14 cellular contexts compared by ENCODE assay signal in the genomic region with DNA sequence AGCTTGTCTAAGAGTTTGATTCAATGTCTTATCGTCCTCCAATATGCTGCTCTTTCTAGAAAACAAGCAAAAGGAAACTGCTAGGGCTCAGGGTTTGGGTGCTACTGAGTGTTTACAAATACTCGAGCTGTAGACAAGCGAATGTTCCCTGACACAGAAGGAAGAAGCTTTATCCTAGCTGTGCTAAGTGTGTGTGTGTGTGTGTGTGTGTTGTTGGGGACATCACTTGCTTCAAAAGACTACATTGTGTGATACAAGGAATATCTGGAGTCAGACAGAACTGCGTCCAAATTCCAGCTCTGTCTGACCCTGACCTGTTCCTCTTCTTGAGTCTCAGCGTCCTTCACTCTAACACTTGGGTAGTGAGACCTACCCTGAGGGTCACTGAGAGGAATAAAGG. TPM values are rescaled to one million over a fixed set of nuclear protein-coding genes. Genes with fewer than 3 reads are reported as not detected.
DNase-seq lines count a peak whose midpoint lies in the region; ATAC-seq and TF ChIP-seq lines count a peak whose summit lies in the region.
"Not testable (repeated sequence)": the region's sequence is repeated elsewhere in the genome, so short reads cannot be mapped to it uniquely, and the experiment has no call there.
"Had no signal": no experiment of that assay in that cellular context is flagged by ENCODE, and none has a peak within 500 bp of the region (broad histone marks: within the 10 kb centered on the region; RNA-seq: fewer than 3 reads in every experiment).

No MANE protein-coding gene starts in this region.

- H3K4me1 ChIP-seq in PC-9 (replicated peaks; ENCODE audit: insufficient read depth) (peaks cover 60% of the 10 kb centered on the region), esophagus muscularis mucosa (peaks cover 12 to 47% (median 23%) of the 10 kb centered on the region in 4 donors), gastrocnemius medialis (peaks cover 6 to 22% of the 10 kb centered on the region in 2 donors), upper lobe of left lung (peaks cover 34 to 51% (median 50%) of the 10 kb centered on the region in 4 donors)
- H3K4me1 ChIP-seq in body of pancreas: not testable (repeated sequence)

- intact Hi-C loops in PC-9 (cut with micrococcal nuclease; ENCODE audit: unreplicated experiment): loop anchor here (5.0 kb wide), 3 partner anchors 73 to 598 kb away; no protein-coding TSS in a partner anchor
- intact Hi-C loops in body of pancreas (cut with DNase I): not testable (repeated sequence)
- intact Hi-C loops in esophagus muscularis mucosa (cut with DNase I): loop anchor here (5.0 kb wide), 1 partner anchor 108 kb away; no protein-coding TSS in a partner anchor
- intact Hi-C loops in gastrocnemius medialis (cut with DNase I; ENCODE audit: low total_unique reads): loop anchor here (5.0 kb wide), 2 partner anchors 113 to 133 kb away; a partner anchor contains a TSS

- H3K4me1 Mint-ChIP-seq in nephron: peaks cover 22% of the 10 kb centered on the region

- H4K20me1 ChIP-seq in PC-9 (ENCODE audit: insufficient read depth): not testable (repeated sequence)

- H3K4me3 ChIP-seq in AG10803 (ENCODE audit: low read length); PC-9; body of pancreas; esophagus muscularis mucosa; gastrocnemius medialis; upper lobe of left lung: not testable (repeated sequence)

- H3K27me3 ChIP-seq in PC-9 (ENCODE audit: insufficient read depth, low read depth); body of pancreas; esophagus muscularis mucosa; gastrocnemius medialis; upper lobe of left lung: not testable (repeated sequence)

- CTCF ChIA-PET in PC-9 (lab: Charles Lee): not testable (repeated sequence)

- not testable (repeated sequence) for H3K27me3 Mint-ChIP-seq in nephron (ENCODE audit: low read depth)

- peaks cover 43% of the 10 kb centered on the region for H3K36me3 Mint-ChIP-seq in nephron (ENCODE audit: low read depth)

- H3K4me2 ChIP-seq in PC-9: peak overlapping the region; percentile 65; the same call in 1 of the 2 replicates

- not testable (repeated sequence) for H3K9me3 Mint-ChIP-seq in nephron

- not testable (repeated sequence) for TF ChIP-seq EP300 in esophagus muscularis mucosa (IDR thresholded peaks at IDR 0.05); upper lobe of left lung (IDR thresholded peaks at IDR 0.05)

- DNase-seq in AG10803 (ENCODE audit: low read depth) (peak; percentile 8), iris pigment epithelial cell (ENCODE audit: low read depth) (peak; percentile 30)
- not testable (repeated sequence) for DNase-seq in PC-9; body of pancreas; esophagus muscularis mucosa (ENCODE audit: extremely low spot score); gastrocnemius medialis; upper lobe of left lung

- peaks cover 20% of the 10 kb centered on the region for H3F3A ChIP-seq in PC-9 (ENCODE audit: insufficient read depth, low read depth)

- H3K27ac ChIP-seq in PC-9: peak overlapping the region; percentile 72
- H3K27ac ChIP-seq in body of pancreas: peak overlapping the region in 3 of 4 donors; percentile 15 to 62 (median 15)
- H3K27ac ChIP-seq in esophagus muscularis mucosa (replicated peaks in 1 of 4): peak overlapping the region; percentile 41 to 67 (median 57)
- H3K27ac ChIP-seq in gastrocnemius medialis: peak overlapping the region; percentile 54 to 70 (median 69)
- H3K27ac ChIP-seq in upper lobe of left lung: peak overlapping the region; percentile 75 to 87 (median 80)

- POLR2A ChIA-PET in PC-9 (lab: Charles Lee; ENCODE audit: unreplicated experiment): interaction anchor here (0.6 kb wide), 1 partner anchor 67 kb away, joined by 3 read pairs; no protein-coding TSS in a partner anchor

- not testable (repeated sequence) for H2AFZ ChIP-seq in PC-9

- not testable (repeated sequence) for H3K36me3 ChIP-seq in PC-9 (ENCODE audit: low read depth); body of pancreas (replicated peaks in 1 of 2; ENCODE audit: insufficient read depth in 1 of 2, low read depth in 2 of 2); gastrocnemius medialis
- H3K36me3 ChIP-seq in esophagus muscularis mucosa (peaks cover 0 to 59% (median 37%) of the 10 kb centered on the region in 4 donors), upper lobe of left lung (peaks cover 0 to 26% (median 10%) of the 10 kb centered on the region in 4 donors)

- H3K9me3 ChIP-seq in PC-9 (ENCODE audit: insufficient read depth, low read depth); body of pancreas; esophagus muscularis mucosa; gastrocnemius medialis; upper lobe of left lung: not testable (repeated sequence)

- 67 to 81% methylated on average over 5 of the region's 5 CpGs for WGBS in body of pancreas, 2 donors
- 75% methylated on average over 5 of the region's 5 CpGs for WGBS in esophagus muscularis mucosa
- WGBS in upper lobe of left lung, 2 donors: 47 to 54% methylated on average over 5 of the region's 5 CpGs

- BruUV-seq in PC-9 (replicated peaks; lab: Mats Ljungman, UMichigan): not testable (repeated sequence)

- in situ Hi-C loops in gastrocnemius medialis (cut with MboI; ENCODE audit: low sequenced_read_pairs in 4 of 4): loop anchor here (5.0 to 25.0 kb wide), 7 partner anchors 120 to 443 kb away; no protein-coding TSS in a partner anchor

- H3K79me2 ChIP-seq in PC-9 (ENCODE audit: low read depth): not testable (repeated sequence)

- H3K9me2 ChIP-seq in PC-9 (ENCODE audit: insufficient read depth): not testable (repeated sequence)

- H3K27ac Mint-ChIP-seq in nephron: peak overlapping the region in 2 of 3 experiments; percentile 37 to 48

- not testable (repeated sequence) for H3K4me3 Mint-ChIP-seq in nephron

- ATAC-seq in body of pancreas; gastrocnemius medialis; upper lobe of left lung (ENCODE audit: low FRiP score in 2 of 2): not testable (repeated sequence)

- TF ChIP-seq POLR2A in body of pancreas (IDR thresholded peaks at IDR 0.05); esophagus muscularis mucosa (IDR thresholded peaks at IDR 0.05; ENCODE audit: low read depth); gastrocnemius medialis (IDR thresholded peaks at IDR 0.05); upper lobe of left lung (IDR thresholded peaks at IDR 0.05): not testable (repeated sequence)

- TF ChIP-seq CTCF in AG10803 (conservative IDR thresholded peaks at IDR 0.05; ENCODE audit: low read length); PC-9 (conservative IDR thresholded peaks at IDR 0.05); body of pancreas (IDR thresholded peaks at IDR 0.05); esophagus muscularis mucosa (IDR thresholded peaks at IDR 0.05); nephron (IDR thresholded peaks at IDR 0.05; ENCODE audit: unreplicated experiment in 3 of 3); gastrocnemius medialis (IDR thresholded peaks at IDR 0.05 in 4 of 5, conservative IDR thresholded peaks at IDR 0.05 in 1 of 5); upper lobe of left lung (IDR thresholded peaks at IDR 0.05): not testable (repeated sequence)

RNA-seq across cellular contexts. Expression of a gene that starts 33.9 kb away (rescaled TPM):
- total RNA-seq in PC-9 (2021) (not detected in 2 replicates), body of pancreas (not detected), esophagus muscularis mucosa (not detected), gastrocnemius medialis (not detected), upper lobe of left lung (not detected)
- total RNA-seq: activated CD4-positive, alpha-beta memory T cell treated with anti-CD3 and anti-CD28 coated beads for 36 hours; activated naive CD4-positive, alpha-beta T cell treated with anti-CD3 and anti-CD28 coated beads, Interleukin-2, amount 50 U/mL, for 72 hours; activated T-helper 2 cell treated with anti-CD3 and anti-CD28 coated beads, Interferon-gamma antibody, Interleukin-2, Interleukin-4, amounts not matched to agents 10 μg/mL and 5 μg/mL and 100 μg/mL, durations not matched to agents 14 hours and 24 hours and 36 hours; left cardiac atrium; Peyer's patch; posterior vena cava had no signal

RNA-seq across cellular contexts. Expression of a gene that starts 48.5 kb away (rescaled TPM):
- total RNA-seq in PC-9 (2021): not detected in 2 replicates
- not detected for total RNA-seq in body of pancreas
- not detected for total RNA-seq in esophagus muscularis mucosa
- total RNA-seq in gastrocnemius medialis: not detected
- total RNA-seq in upper lobe of left lung: not detected
- total RNA-seq: activated CD4-positive, alpha-beta memory T cell treated with anti-CD3 and anti-CD28 coated beads for 36 hours; activated naive CD4-positive, alpha-beta T cell treated with anti-CD3 and anti-CD28 coated beads, Interleukin-2, amount 50 U/mL, for 72 hours; activated T-helper 2 cell treated with anti-CD3 and anti-CD28 coated beads, Interferon-gamma antibody, Interleukin-2, Interleukin-4, amounts not matched to agents 10 μg/mL and 5 μg/mL and 100 μg/mL, durations not matched to agents 14 hours and 24 hours and 36 hours; left cardiac atrium; Peyer's patch; posterior vena cava had no signal

RNA-seq across cellular contexts. Expression of a gene that starts 54.5 kb away (rescaled TPM):
- total RNA-seq in PC-9 (2021): 44.8 and 55.6 TPM in 2 replicates
- total RNA-seq in body of pancreas: 10 to 100 TPM; 10.5 to 34.8 TPM
- total RNA-seq in esophagus muscularis mucosa: 10 to 100 TPM; 19.5 to 32.8 (median 21.9) TPM
- total RNA-seq in gastrocnemius medialis: 10 to 100 TPM in 1 of 4 donors, 1 to 10 TPM in 3; 4.6 to 16.4 (median 5.9) TPM
- 100 to 1,000 TPM in 1 of 6 donors, 10 to 100 TPM in 5; 23.7 to 126 (median 29.1) TPM for total RNA-seq in upper lobe of left lung

RNA-seq across cellular contexts. Expression of a gene that starts 54.8 kb away (rescaled TPM):
- total RNA-seq in PC-9 (2021) (48.6 and 49.4 TPM in 2 replicates), body of pancreas (10 to 100 TPM; 18.7 to 23.1 TPM), esophagus muscularis mucosa (10 to 100 TPM; 12.1 to 23.3 (median 16.4) TPM), gastrocnemius medialis (10 to 100 TPM; 15.4 to 18.1 (median 16.4) TPM), upper lobe of left lung (10 to 100 TPM; 22.3 to 43.2 (median 34.6) TPM)

Comparison
In these comparisons a context has a peak if more than half of its experiments do, and no peak if none do; other contexts are left out.
1. H3K27ac ChIP-seq: peak in every context shown above with its lines; median percentile 80 in upper lobe of left lung; 72 in PC-9; 69 in gastrocnemius medialis; 57 in esophagus muscularis mucosa; 15 in body of pancreas.